Comparison of ENCODE assay signal across 9 cellular contexts in genomic region chr4:128076465-128076864, GRCh38.
"Had no signal": no experiment of that assay in that cellular context is flagged by ENCODE, and none has a peak within 500 bp of the region (broad histone marks: within the 10 kb centered on the region; RNA-seq: fewer than 3 reads in every experiment).

No MANE protein-coding gene starts in this region.

- H3K27ac ChIP-seq: KMS-11 had no signal

- H3K4me3 ChIP-seq: GM23338, HAP-1 had no signal

- H3K9ac ChIP-seq: KMS-11 had no signal

- H3K9me3 ChIP-seq: HAP-1 had no signal

- FAIRE-seq: HTR-8/SVneo had no signal

- ATAC-seq: GM23338, HCT116 had no signal

- H2AFZ ChIP-seq: GM23338 had no signal

- DNase-seq: H7, HFFc6, Karpas-422, KBM-7 had no signal

- H3K4me1 ChIP-seq: HAP-1 had no signal

- H3K4me2 ChIP-seq: GM23338, KMS-11 had no signal
